Comparison of ENCODE assay signal across 1 cellular context in genomic region chr6:41536884-41537347, GRCh38.
TF ChIP-seq lines count a peak whose summit lies in the region.

No MANE protein-coding gene starts in this region.

TF ChIP-seq in liver, 16 proteins besides CTCF, POLR2A, EP300 and RAD21 (continued from another document):
- no peak for TF ChIP-seq ZBTB33 (IDR thresholded peaks at IDR 0.05)
